ENCODE assay signal across 11 cellular contexts in the genomic region with DNA sequence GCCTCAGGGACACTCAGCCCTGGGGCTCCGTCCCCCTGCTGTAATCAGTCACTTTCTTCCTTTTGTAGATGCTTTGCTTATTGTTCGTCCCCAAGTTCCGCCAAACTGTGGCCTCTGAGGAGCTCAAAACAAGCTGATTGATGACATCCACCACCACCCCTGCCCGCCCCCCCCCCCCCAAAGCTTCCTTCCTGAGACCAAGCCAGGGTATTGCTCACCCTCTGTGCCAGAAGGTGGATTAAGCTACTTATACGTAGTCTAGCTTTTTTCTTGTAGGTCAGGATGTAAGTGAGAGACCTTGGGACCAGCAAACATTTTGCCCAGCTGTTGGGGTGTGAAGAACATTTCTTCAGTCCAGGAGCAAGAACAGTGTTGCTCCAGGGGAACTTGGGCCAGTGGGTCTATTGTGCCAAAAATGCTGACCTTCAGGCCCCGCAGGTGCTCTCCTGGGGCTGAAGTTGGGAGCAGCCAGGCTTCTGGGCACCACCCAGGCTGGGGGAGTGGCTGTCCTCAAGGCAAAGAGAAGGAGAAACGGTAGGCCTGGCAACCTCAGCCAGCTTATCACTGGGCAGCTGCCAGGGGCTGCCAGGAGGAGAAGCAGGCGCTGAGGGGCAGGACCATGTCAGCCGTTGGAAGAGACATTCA. TPM values are rescaled to one million over a fixed set of nuclear protein-coding genes. Genes with fewer than 3 reads are reported as not detected.
DNase-seq lines count a peak whose midpoint lies in the region; ATAC-seq, FAIRE-seq and TF ChIP-seq lines count a peak whose summit lies in the region.
"Had no signal": no experiment of that assay in that cellular context is flagged by ENCODE, and none has a peak within 500 bp of the region (broad histone marks: within the 10 kb centered on the region; RNA-seq: fewer than 3 reads in every experiment).

No MANE protein-coding gene starts in this region.

- H3K4me3 ChIP-seq in mesodermal cell (ENCODE audit: extremely low read depth, insufficient read depth, low read length, poor library complexity, severe bottlenecking) (no peak overlapping the region), tibial artery (no peak overlapping the region)

- DNase-seq in NCI-H226 = peak; percentile 64
- DNase-seq in dermis blood vessel endothelial cell = peak; percentile 41
- peak; percentile 63 to 94 for DNase-seq in tibial artery
- no peak for DNase-seq in NCI-H2171 (lab: John Stamatoyannopoulos, UW)
- no peak for DNase-seq in KBM-7
- DNase-seq in GM19239 (ENCODE audit: insufficient read length, low spot score) = no peak

- no peak for TF ChIP-seq CTCF in tibial artery (IDR thresholded peaks at IDR 0.05)

- H3K4me1 ChIP-seq in mesodermal cell (ENCODE audit: control insufficient read depth, insufficient read depth, low read length, poor library complexity, severe bottlenecking) (peaks cover 31% of the 10 kb centered on the region), tibial artery (peaks cover 8 to 58% (median 35%) of the 10 kb centered on the region in 4 donors)

- FAIRE-seq in GM19239 (lab: Jason Lieb, UNC) = no peak
- FAIRE-seq: endothelial cell of umbilical vein had no signal

- no peaks in the 10 kb centered on the region for H3K9me3 ChIP-seq in mesodermal cell (ENCODE audit: control insufficient read depth, low read length)
- H3K9me3 ChIP-seq in tibial artery = peaks cover 0 to 6% (median 0%) of the 10 kb centered on the region in 3 donors
- H3K9me3 ChIP-seq: neutrophil had no signal

- intact Hi-C loops in tibial artery (cut with DNase I; ENCODE audit: low total_unique reads) = no loop called here

- in situ Hi-C loops in KBM-7 (cut with MboI; ENCODE audit: low pct_unique_long_range_greater_than_20kb, low sequenced_read_pairs) = no loop called here

- WGBS in mesodermal cell (ENCODE audit: insufficient coverage in 2 of 2), 2 experiments = 80 to 87% methylated on average over 7 to 8 of the region's 9 CpGs

- ATAC-seq in HG03442 (IDR thresholded peaks at IDR 0.05; ENCODE audit: unreplicated experiment) = no peak

- H3K36me3 ChIP-seq in mesodermal cell (ENCODE audit: control insufficient read depth, insufficient read depth, low read length) (peaks cover 4% of the 10 kb centered on the region), tibial artery (no peaks in the 10 kb centered on the region)
- H3K36me3 ChIP-seq: neutrophil had no signal

- H3K27ac ChIP-seq in mesodermal cell (ENCODE audit: low read depth, low read length, severe bottlenecking) = peak overlapping the region; percentile 97
- peak overlapping the region; percentile 84 to 90 for H3K27ac ChIP-seq in tibial artery
- H3K27ac ChIP-seq: neutrophil had no signal

- H3K27me3 ChIP-seq in tibial artery = no peaks in the 10 kb centered on the region

RNA-seq across cellular contexts. Expression of gene NEURL1B, which starts 17.9 kb away (rescaled TPM):
- total RNA-seq in dermis blood vessel endothelial cell = 6.9 and 26.0 TPM in 2 replicates
- polyA plus RNA-seq in mesodermal cell (2013, experiment 1 of 2) = 13.9 TPM
- polyA plus RNA-seq in mesodermal cell (2013, experiment 2 of 2) = 12.6 TPM
- polyA plus RNA-seq: IgD-negative memory B cell had no signal

Comparison
In these comparisons a context has a peak if more than half of its experiments do, and no peak if none do; other contexts are left out.
1. DNase-seq: peak in NCI-H226 (single experiment), dermis blood vessel endothelial cell (single experiment) and tibial artery (2 of 2); none in NCI-H2171 (single experiment), KBM-7 (single experiment) and GM19239 (single experiment).